8 cellular contexts compared by ENCODE assay signal in genomic region chr11:33828604-33829429, GRCh38. TPM values are rescaled to one million over a fixed set of nuclear protein-coding genes. Genes with fewer than 3 reads are reported as not detected.
DNase-seq lines count a peak whose midpoint lies in the region; ATAC-seq and TF ChIP-seq lines count a peak whose summit lies in the region.

No MANE protein-coding gene starts in this region.

- peak overlapping the region in 3 of 4 donors; percentile 28 to 43 (median 42) for H3K4me3 ChIP-seq in Peyer's patch
- peak overlapping the region; percentile 49 to 52 for H3K4me3 ChIP-seq in foreskin fibroblast (ENCODE audit: low read depth in 1 of 2, low read length in 2 of 2)
- H3K4me3 ChIP-seq in trophoblast cell (ENCODE audit: low read depth, low read length): peak overlapping the region; percentile 39

- H3K27me3 ChIP-seq in Peyer's patch: peaks cover 0 to 11% of the 10 kb centered on the region in 2 donors
- H3K27me3 ChIP-seq in trophoblast cell (ENCODE audit: insufficient read depth, low read length): peaks cover 14% of the 10 kb centered on the region

- no peak overlapping the region for H4K12ac ChIP-seq in trophoblast cell (ENCODE audit: low read depth, low read length)

- H3K4me2 ChIP-seq in trophoblast cell (ENCODE audit: low read length): peak overlapping the region; percentile 82

- H2AK5ac ChIP-seq in trophoblast cell (ENCODE audit: low read length): no peak overlapping the region

- no peak overlapping the region for H2BK12ac ChIP-seq in trophoblast cell (ENCODE audit: low read length)

- H3K4ac ChIP-seq in trophoblast cell (ENCODE audit: low read depth, low read length): no peak overlapping the region

- H4K8ac ChIP-seq in trophoblast cell (ENCODE audit: low read depth, low read length): no peak overlapping the region

- ATAC-seq in HG02870 (IDR thresholded peaks at IDR 0.05; ENCODE audit: unreplicated experiment): no peak

- H2BK5ac ChIP-seq in trophoblast cell (ENCODE audit: low read depth, low read length, poor library complexity): no peak overlapping the region

- DNase-seq in Peyer's patch (no peak), foreskin fibroblast (peak in 1 of 2 donors; percentile 13), trophoblast cell (no peak), occipital lobe (lab: John Stamatoyannopoulos, UW) (no peak), NCI-H510A (lab: John Stamatoyannopoulos, UW) (no peak), RPMI8226 (no peak)

- no peak overlapping the region for H3K23ac ChIP-seq in trophoblast cell (ENCODE audit: low read length)

- H3K79me1 ChIP-seq in trophoblast cell (ENCODE audit: low read length): no peaks in the 10 kb centered on the region

- no peak for TF ChIP-seq POLR2A in Peyer's patch (IDR thresholded peaks at IDR 0.05)

- peak overlapping the region; percentile 77 for H3K9ac ChIP-seq in ES-I3 (ENCODE audit: low read depth, low read length)
- no peak overlapping the region for H3K9ac ChIP-seq in trophoblast cell (ENCODE audit: low read length)

- H3K9me3 ChIP-seq in ES-I3 (ENCODE audit: control insufficient read depth, insufficient read depth, low read length) (no peaks in the 10 kb centered on the region), Peyer's patch (no peaks in the 10 kb centered on the region), trophoblast cell (ENCODE audit: insufficient read depth, low read depth, low read length) (no peaks in the 10 kb centered on the region)

- no peak overlapping the region for H2BK120ac ChIP-seq in trophoblast cell (ENCODE audit: insufficient read depth, low read length, poor library complexity)

- peak overlapping the region; percentile 12 for H2AFZ ChIP-seq in trophoblast cell (ENCODE audit: insufficient read depth, low read length, poor library complexity)

- H3K36me3 ChIP-seq in ES-I3 (ENCODE audit: insufficient read depth, low read length) (no peaks in the 10 kb centered on the region), Peyer's patch (no peaks in the 10 kb centered on the region), trophoblast cell (ENCODE audit: control insufficient read depth in 1 of 2, insufficient read depth in 2 of 2, low read length in 2 of 2) (no peaks in the 10 kb centered on the region)

- H3K79me2 ChIP-seq in trophoblast cell (ENCODE audit: control insufficient read depth, insufficient read depth, low read length, poor library complexity): no peaks in the 10 kb centered on the region

- H3K4me1 ChIP-seq in ES-I3 (ENCODE audit: insufficient read depth, low read length): no peaks in the 10 kb centered on the region
- peaks cover 0 to 8% (median 3%) of the 10 kb centered on the region in 4 donors for H3K4me1 ChIP-seq in Peyer's patch
- H3K4me1 ChIP-seq in trophoblast cell (ENCODE audit: control insufficient read depth in 1 of 2, insufficient read depth in 2 of 2, low read length in 2 of 2): peaks cover 5% of the 10 kb centered on the region in 2 experiments

- TF ChIP-seq CTCF in Peyer's patch (IDR thresholded peaks at IDR 0.05) (no peak), foreskin fibroblast (IDR thresholded peaks at IDR 0.05; ENCODE audit: low read depth, low read length) (no peak)

- no peak overlapping the region for H3K14ac ChIP-seq in trophoblast cell (ENCODE audit: low read length)

- WGBS in trophoblast cell (ENCODE audit: extremely low coverage, insufficient coverage, insufficient read length): no CpG with 5 or more reads among the region's 56 CpGs

- no peak overlapping the region for H3K18ac ChIP-seq in trophoblast cell (ENCODE audit: low read length)

- H3K27ac ChIP-seq in Peyer's patch: no peak overlapping the region
- H3K27ac ChIP-seq in trophoblast cell (ENCODE audit: low read depth, low read length): no peak overlapping the region

- H4K91ac ChIP-seq in trophoblast cell (ENCODE audit: low read depth, low read length): no peak overlapping the region

RNA-seq across cellular contexts. Expression of gene FBXO3, which starts 54.5 kb away (rescaled TPM):
- total RNA-seq in Peyer's patch (10 to 100 TPM; 25.6 to 42.9 (median 27.8) TPM), occipital lobe (93.9 TPM)
- polyA plus RNA-seq in trophoblast cell (2013): 22.2 and 22.5 TPM in 2 replicates
